In genomic region chr11:78535027-78535426, GRCh38 we compare ENCODE assay signal across 12 cellular contexts.
"Had no signal": no experiment of that assay in that cellular context is flagged by ENCODE, and none has a peak within 500 bp of the region (broad histone marks: within the 10 kb centered on the region; RNA-seq: fewer than 3 reads in every experiment).

No MANE protein-coding gene starts in this region.

- H3K36me3 Mint-ChIP-seq: natural killer cell had no signal

- ATAC-seq: left cardiac atrium, natural killer cell had no signal

- H3K27me3 ChIP-seq: breast epithelium, esophagus muscularis mucosa, stomach had no signal

- H3K27ac ChIP-seq: breast epithelium, esophagus muscularis mucosa, stomach had no signal

- H3K9me3 Mint-ChIP-seq: natural killer cell had no signal

- H3K4me3 Mint-ChIP-seq: natural killer cell had no signal

- H3K4me1 ChIP-seq: breast epithelium had no signal

- H3K9me3 ChIP-seq: breast epithelium, esophagus muscularis mucosa, stomach had no signal

- DNase-seq: activated CD4-positive, alpha-beta T cell treated with anti-CD3 and anti-CD28 coated beads, Interleukin-2, amount 50 U/mL, for 48 hours; activated CD4-positive, CD25-positive, alpha-beta regulatory T cell; activated naive CD4-positive, alpha-beta T cell; aorta; left cardiac atrium; natural killer cell; posterior cingulate gyrus; stimulated activated CD4-positive, alpha-beta T cell treated with anti-CD3 and anti-CD28 coated beads, Interleukin-15, amount 100 ng/mL, for 24 hours; stimulated activated CD4-positive, alpha-beta T cell treated with anti-CD3 and anti-CD28 coated beads, Interleukin-4, amount 100 ng/mL, for 24 hours; stomach had no signal

- H3K36me3 ChIP-seq: breast epithelium had no signal

- H3K27ac Mint-ChIP-seq: natural killer cell had no signal

- H3K4me3 ChIP-seq: breast epithelium, esophagus muscularis mucosa, stomach had no signal
